ENCODE assay signal across 12 cellular contexts in the genomic region with DNA sequence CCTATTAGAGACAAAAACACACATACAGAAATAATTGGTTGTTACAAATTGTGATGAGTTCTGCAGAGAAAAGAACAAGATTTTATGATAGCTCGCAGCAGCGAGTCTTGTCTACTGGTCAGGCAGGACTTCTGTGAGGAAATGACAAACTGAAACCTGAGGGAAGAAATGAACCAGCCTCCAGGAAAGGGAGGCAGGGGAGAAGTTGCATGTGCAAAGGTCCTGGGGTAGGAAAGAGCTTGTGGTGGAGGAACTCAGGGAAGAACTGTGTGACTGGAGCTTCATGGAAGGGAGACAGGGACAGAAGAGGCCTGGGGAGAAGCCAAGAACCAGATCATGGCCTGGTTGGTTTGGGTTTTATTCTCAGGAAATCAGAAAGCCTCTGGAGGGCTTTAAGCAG. TPM values are rescaled to one million over a fixed set of nuclear protein-coding genes. Genes with fewer than 3 reads are reported as not detected.
DNase-seq lines count a peak whose midpoint lies in the region; ATAC-seq and TF ChIP-seq lines count a peak whose summit lies in the region.
"Had no signal": no experiment of that assay in that cellular context is flagged by ENCODE, and none has a peak within 500 bp of the region (broad histone marks: within the 10 kb centered on the region; RNA-seq: fewer than 3 reads in every experiment).

No MANE protein-coding gene starts in this region.

- H3K9ac ChIP-seq in iPS-18a (ENCODE audit: low read length), result no peak overlapping the region

- WGBS in body of pancreas, 2 donors, result 96% methylated on average over 2 of the region's 2 CpGs

- H3K9me3 Mint-ChIP-seq in MCF 10A (ENCODE audit: unreplicated experiment) (no peaks in the 10 kb centered on the region), WTC11 (no peaks in the 10 kb centered on the region)

- POLR2A ChIA-PET in MCF 10A (lab: Yijun Ruan, JAX), result interaction anchor here (0.7 to 1.5 kb wide), 5 partner anchors 37 to 1482 kb away, joined by 3 to 5 read pairs (median 3); a partner anchor contains a TSS
- POLR2A ChIA-PET in WTC11 (lab: Charles Lee), result no interaction called here
- POLR2A ChIA-PET in HEK293T (lab: Yijun Ruan, JAX), result interaction anchor here (2.9 kb wide), 1 partner anchor 30 kb away, joined by 9 read pairs; a partner anchor contains a TSS

- H3K4me3 ChIP-seq in breast epithelium (no peak overlapping the region), iPS-18a (ENCODE audit: low read length) (peak overlapping the region; percentile 94), body of pancreas (no peak overlapping the region)

- H3K9me3 ChIP-seq in breast epithelium (no peaks in the 10 kb centered on the region), iPS-18a (ENCODE audit: control insufficient read depth, low read depth, low read length) (no peaks in the 10 kb centered on the region), body of pancreas (no peaks in the 10 kb centered on the region)
- H3K9me3 ChIP-seq: BLaER1 treated with 17β-estradiol and CSF1 and Interleukin-3, amounts not matched to agents 10 nM and 100 nM had no signal

- H3K4me1 ChIP-seq in breast epithelium (no peaks in the 10 kb centered on the region), iPS-18a (ENCODE audit: control insufficient read depth, low read depth, low read length) (peaks cover 4% of the 10 kb centered on the region), body of pancreas (peaks cover 14% of the 10 kb centered on the region)

- no peak for DNase-seq in MCF 10A (ENCODE audit: unreplicated experiment)
- DNase-seq in breast epithelium (ENCODE audit: low spot score in 2 of 2), result no peak
- DNase-seq in WTC11 (ENCODE audit: low spot score), result no peak
- DNase-seq in NCI-H2196 (lab: John Stamatoyannopoulos, UW; ENCODE audit: unreplicated experiment), result no peak
- no peak for DNase-seq in HEK293T (ENCODE audit: extremely low spot score)
- DNase-seq in midbrain (lab: John Stamatoyannopoulos, UW), result no peak
- no peak for DNase-seq in body of pancreas
- DNase-seq: activated effector memory CD4-positive, alpha-beta T cell treated with Interleukin-2 at 50 U/mL for 16 hours; GDM1 had no signal

- H3K4me3 Mint-ChIP-seq in MCF 10A (ENCODE audit: unreplicated experiment), result peak overlapping the region; percentile 79
- H3K4me3 Mint-ChIP-seq in WTC11, result peak overlapping the region; percentile 88

- TSS peak; percentile 27 for BruUV-seq in MCF 10A (replicated peaks; lab: Mats Ljungman, UMichigan)

- H3K27me3 Mint-ChIP-seq in MCF 10A (ENCODE audit: insufficient read depth, unreplicated experiment), result no peaks in the 10 kb centered on the region
- H3K27me3 Mint-ChIP-seq in WTC11 (ENCODE audit: low read depth), result peaks cover 3% of the 10 kb centered on the region

- CTCF ChIA-PET in MCF 10A (lab: Yijun Ruan, JAX) (interaction anchor here (0.6 to 1.3 kb wide), 16 partner anchors 11 to 514 kb away, joined by 3 to 7 read pairs (median 4); no protein-coding TSS in a partner anchor), WTC11 (lab: Charles Lee) (interaction anchor here (0.6 to 1.2 kb wide), 7 partner anchors 21 to 371 kb away, joined by 3 to 11 read pairs (median 5); a partner anchor contains a TSS), HEK293T (lab: Yijun Ruan, JAX) (interaction anchor here (0.8 to 2.0 kb wide), 3 partner anchors 20 to 37 kb away, joined by 3 to 10 read pairs (median 3); a partner anchor contains a TSS)

- H3K27me3 ChIP-seq in breast epithelium, result no peaks in the 10 kb centered on the region
- peaks cover 7% of the 10 kb centered on the region for H3K27me3 ChIP-seq in iPS-18a (ENCODE audit: control insufficient read depth, insufficient read depth, low read length)
- H3K27me3 ChIP-seq in body of pancreas, result no peaks in the 10 kb centered on the region

- H3K36me3 ChIP-seq in breast epithelium (no peaks in the 10 kb centered on the region), iPS-18a (ENCODE audit: control insufficient read depth, low read depth, low read length) (peaks cover 23% of the 10 kb centered on the region), body of pancreas (replicated peaks in 1 of 2; ENCODE audit: insufficient read depth in 1 of 2, low read depth in 2 of 2) (peaks cover 0 to 6% of the 10 kb centered on the region in 2 donors)

- H3K36me3 Mint-ChIP-seq in MCF 10A (ENCODE audit: insufficient read depth, unreplicated experiment) (peaks cover 38% of the 10 kb centered on the region), WTC11 (peaks cover 34% of the 10 kb centered on the region)

- TF ChIP-seq POLR2A in breast epithelium (IDR thresholded peaks at IDR 0.05) (no peak), body of pancreas (IDR thresholded peaks at IDR 0.05) (no peak)

- no peak for ATAC-seq in WTC11
- no peak for ATAC-seq in body of pancreas

- no peak for TF ChIP-seq CTCF in MCF 10A (IDR thresholded peaks at IDR 0.05; ENCODE audit: unreplicated experiment)
- no peak for TF ChIP-seq CTCF in breast epithelium (IDR thresholded peaks at IDR 0.05)
- no peak for TF ChIP-seq CTCF in WTC11 (IDR thresholded peaks at IDR 0.05)
- no peak for TF ChIP-seq CTCF in body of pancreas (IDR thresholded peaks at IDR 0.05)

- H3K27ac ChIP-seq in breast epithelium (no peak overlapping the region), iPS-18a (ENCODE audit: low read length) (no peak overlapping the region), body of pancreas (no peak overlapping the region)

- no peak overlapping the region for H3K27ac Mint-ChIP-seq in MCF 10A (ENCODE audit: low read depth, unreplicated experiment)
- H3K27ac Mint-ChIP-seq in WTC11, result no peak overlapping the region; the same call in 1 of the 2 replicates

- intact Hi-C loops in MCF 10A (cut with micrococcal nuclease) (no loop called here), breast epithelium (cut with DNase I; ENCODE audit: low total_unique reads) (no loop called here), body of pancreas (cut with DNase I) (no loop called here)

- H3K4me1 Mint-ChIP-seq in MCF 10A (ENCODE audit: insufficient read depth, unreplicated experiment) (peaks cover 12% of the 10 kb centered on the region), WTC11 (peaks cover 13% of the 10 kb centered on the region)

TF ChIP-seq in WTC11, 78 proteins besides CTCF, POLR2A, EP300 and RAD21:
- TF ChIP-seq GTF2I (CRISPR knock-in tag; conservative IDR thresholded peaks at IDR 0.05) (peak; percentile 76), NFYB (CRISPR knock-in tag; conservative IDR thresholded peaks at IDR 0.05; ENCODE audit: low read depth) (no peak)

TF ChIP-seq in HEK293T, 16 proteins besides CTCF, POLR2A, EP300 and RAD21:
- TF ChIP-seq SP1 (IDR thresholded peaks at IDR 0.05) (no peak), FOXK2 (IDR thresholded peaks at IDR 0.05) (no peak), ZNF384 (IDR thresholded peaks at IDR 0.05) (no peak), HDGF (IDR thresholded peaks at IDR 0.05; ENCODE audit: borderline replicate concordance) (no peak), SUZ12 (IDR thresholded peaks at IDR 0.05) (no peak), CTBP1 (IDR thresholded peaks at IDR 0.05; ENCODE audit: borderline replicate concordance) (no peak), LEF1 (IDR thresholded peaks at IDR 0.05; ENCODE audit: borderline replicate concordance) (no peak)
- TF ChIP-seq, protein P1, sequence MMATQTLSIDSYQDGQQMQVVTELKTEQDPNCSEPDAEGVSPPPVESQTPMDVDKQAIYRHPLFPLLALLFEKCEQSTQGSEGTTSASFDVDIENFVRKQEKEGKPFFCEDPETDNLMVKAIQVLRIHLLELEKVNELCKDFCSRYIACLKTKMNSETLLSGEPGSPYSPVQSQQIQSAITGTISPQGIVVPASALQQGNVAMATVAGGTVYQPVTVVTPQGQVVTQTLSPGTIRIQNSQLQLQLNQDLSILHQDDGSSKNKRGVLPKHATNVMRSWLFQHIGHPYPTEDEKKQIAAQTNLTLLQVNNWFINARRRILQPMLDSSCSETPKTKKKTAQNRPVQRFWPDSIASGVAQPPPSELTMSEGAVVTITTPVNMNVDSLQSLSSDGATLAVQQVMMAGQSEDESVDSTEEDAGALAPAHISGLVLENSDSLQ (IDR thresholded peaks at IDR 0.05), result no peak

RNA-seq across cellular contexts. Expression of a gene that starts 1.7 kb away (rescaled TPM):
- total RNA-seq in MCF 10A (2022), result 51.4 and 73.5 TPM in 2 replicates
- 10 to 100 TPM; 13.2 to 15.4 (median 14.1) TPM for total RNA-seq in breast epithelium
- total RNA-seq in WTC11 (2021), result 52.3 to 54.9 TPM (median 54.1 TPM) in 3 replicates
- total RNA-seq in body of pancreas, result 10 to 100 TPM; 13.5 to 16.5 TPM

RNA-seq across cellular contexts. Expression of a gene that starts 9.2 kb away (rescaled TPM):
- total RNA-seq in MCF 10A (2022), result 73.4 and 87.0 TPM in 2 replicates
- 10 to 100 TPM; 87.2 to 99.4 (median 98.2) TPM for total RNA-seq in breast epithelium
- 125 to 134 TPM (median 130 TPM) in 3 replicates for total RNA-seq in WTC11 (2021)
- 10 to 100 TPM; 67.7 to 74.5 TPM for total RNA-seq in body of pancreas

RNA-seq across cellular contexts. Expression of a gene that starts 18.8 kb away (rescaled TPM):
- total RNA-seq in MCF 10A (2022) (1.4 and 1.6 TPM in 2 replicates), breast epithelium (under 1 TPM in 1 of 3 donors, not detected in 2; 0.48 TPM), WTC11 (2021) (12.2 to 12.9 TPM (median 12.2 TPM) in 3 replicates), body of pancreas (1 to 10 TPM; 3.6 to 4.6 TPM)

RNA-seq across cellular contexts. Expression of a gene that starts 29.7 kb away (rescaled TPM):
- total RNA-seq in MCF 10A (2022), result 143 and 144 TPM in 2 replicates
- 10 to 100 TPM; 56.8 to 61.4 (median 57.7) TPM for total RNA-seq in breast epithelium
- total RNA-seq in WTC11 (2021), result 86.0 to 86.9 TPM (median 86.4 TPM) in 3 replicates
- total RNA-seq in body of pancreas, result 10 to 100 TPM; 63.6 to 91.6 TPM

RNA-seq across cellular contexts. Expression of a gene that starts 32.5 kb away (rescaled TPM):
- total RNA-seq in MCF 10A (2022), result 0.12 TPM in 1 of 2 replicates, not detected in the other
- 1 to 10 TPM in 1 of 3 donors, under 1 TPM in 2; 0.16 to 1.6 (median 0.33) TPM for total RNA-seq in breast epithelium
- total RNA-seq in WTC11 (2021), result 2.2 to 2.3 TPM (median 2.3 TPM) in 3 replicates
- total RNA-seq in body of pancreas, result 1 to 10 TPM; 1.6 to 2.1 TPM
- total RNA-seq: RPMI7951 had no signal
